ENCODE assay signal across 13 cellular contexts in the genomic region with DNA sequence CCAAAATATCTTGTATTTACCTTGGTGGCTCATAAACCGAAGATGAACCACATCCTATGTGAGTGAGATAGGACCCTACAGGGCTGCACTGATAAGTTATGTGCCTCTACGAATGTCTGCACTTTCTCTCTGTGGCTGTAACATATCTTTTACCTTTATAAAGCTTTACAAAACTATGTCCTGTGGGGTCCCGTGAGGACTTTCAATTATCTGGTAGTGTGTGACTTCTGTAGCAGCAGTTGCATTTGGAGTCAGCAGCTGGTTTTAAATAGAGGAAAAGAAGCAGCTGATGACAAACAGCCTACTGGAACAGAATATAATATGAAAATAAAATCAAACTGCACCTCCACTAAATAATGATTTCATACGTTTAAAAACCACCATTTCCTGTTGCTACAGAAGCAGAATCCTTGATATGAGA.
"Had no signal": no experiment of that assay in that cellular context is flagged by ENCODE, and none has a peak within 500 bp of the region (broad histone marks: within the 10 kb centered on the region; RNA-seq: fewer than 3 reads in every experiment).

No MANE protein-coding gene starts in this region.

- H3K4me3 Mint-ChIP-seq: activated CD8-positive, alpha-beta memory T cell treated with anti-CD3 and anti-CD28 coated beads, Interleukin-2, amount 10 ng/mL, durations not matched to agents 7 days and 5 days; mesothelial cell of epicardium; T-helper 17 cell had no signal

- H3K36me3 Mint-ChIP-seq: activated CD8-positive, alpha-beta memory T cell treated with anti-CD3 and anti-CD28 coated beads, Interleukin-2, amount 10 ng/mL, durations not matched to agents 7 days and 5 days; mesothelial cell of epicardium had no signal

- H2AFZ ChIP-seq: parathyroid adenoma had no signal

- H3K4me3 ChIP-seq: cardiac muscle cell, gastrocnemius medialis, heart right ventricle, lower lobe of right lung had no signal

- H3K27ac Mint-ChIP-seq: activated CD8-positive, alpha-beta memory T cell treated with anti-CD3 and anti-CD28 coated beads, Interleukin-2, amount 10 ng/mL, durations not matched to agents 7 days and 5 days; mesothelial cell of epicardium; T-helper 17 cell had no signal

- H3K36me3 ChIP-seq: cardiac muscle cell, gastrocnemius medialis, heart right ventricle, lower lobe of right lung had no signal

- DNase-seq: activated CD8-positive, alpha-beta memory T cell treated with anti-CD3 and anti-CD28 coated beads, Interleukin-2, amount 10 ng/mL, durations not matched to agents 7 days and 5 days; activated effector memory CD4-positive, alpha-beta T cell treated with anti-CD3 and anti-CD28 coated beads, Interleukin-2, amount 50 U/mL, for 16 hours; activated T-cell treated with anti-CD3 and anti-CD28 coated beads, Interleukin-2, amount 50 U/mL, for 4 hours; gastrocnemius medialis; heart right ventricle; left colon; lower lobe of right lung; stimulated activated CD4-positive, alpha-beta T cell treated with anti-CD3 and anti-CD28 coated beads, Interleukin-1b, Interleukin-23, amount 100 ng/mL, for 48 hours; T-helper 17 cell had no signal

- H3K4me1 Mint-ChIP-seq: activated CD8-positive, alpha-beta memory T cell treated with anti-CD3 and anti-CD28 coated beads, Interleukin-2, amount 10 ng/mL, durations not matched to agents 7 days and 5 days; T-helper 17 cell had no signal

- H3K27me3 ChIP-seq: cardiac muscle cell, gastrocnemius medialis had no signal

- H3K9ac ChIP-seq: parathyroid adenoma had no signal

- ATAC-seq: activated CD8-positive, alpha-beta memory T cell treated with anti-CD3 and anti-CD28 coated beads, Interleukin-2, amount 10 ng/mL, durations not matched to agents 7 days and 5 days; gastrocnemius medialis; heart right ventricle; left colon; lower lobe of right lung; T-helper 17 cell had no signal

- H3K9me3 ChIP-seq: gastrocnemius medialis, lower lobe of right lung had no signal

- H3K27me3 Mint-ChIP-seq: activated CD8-positive, alpha-beta memory T cell treated with anti-CD3 and anti-CD28 coated beads, Interleukin-2, amount 10 ng/mL, durations not matched to agents 7 days and 5 days; T-helper 17 cell had no signal

- H3K4me1 ChIP-seq: gastrocnemius medialis, heart right ventricle, lower lobe of right lung, parathyroid adenoma had no signal

- H3K27ac ChIP-seq: cardiac muscle cell, epithelial cell of prostate, gastrocnemius medialis, heart right ventricle, lower lobe of right lung, parathyroid adenoma had no signal
